In the genomic region with DNA sequence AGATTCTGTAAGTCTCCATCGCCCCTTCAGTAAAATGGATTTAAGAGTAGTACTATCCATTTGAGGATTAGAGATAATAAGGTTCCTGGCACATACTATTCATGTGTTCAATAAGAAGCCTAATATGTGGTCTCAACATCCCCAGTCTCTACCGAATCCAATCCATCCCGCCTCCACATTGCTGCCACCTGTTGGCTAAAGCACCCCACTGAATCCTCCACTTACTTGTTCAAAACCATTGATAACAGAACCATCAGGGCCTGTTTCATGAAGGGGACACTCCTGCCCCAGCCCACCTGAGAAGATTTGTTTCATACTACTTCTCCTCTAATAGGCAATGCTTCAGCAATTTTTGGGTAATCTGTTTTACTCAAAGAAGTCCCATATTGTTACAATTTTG, we compare ENCODE assay signal across 15 cellular contexts.
A peak's percentile ranks its signal among the peaks of the same experiment; 100 is the strongest.
DNase-seq lines count a peak whose midpoint lies in the region; ATAC-seq and TF ChIP-seq lines count a peak whose summit lies in the region.
"Had no signal": no experiment of that assay in that cellular context is flagged by ENCODE, and none has a peak within 500 bp of the region (broad histone marks: within the 10 kb centered on the region; RNA-seq: fewer than 3 reads in every experiment).

No MANE protein-coding gene starts in this region.

- H3K4me3 Mint-ChIP-seq in GM23338: no peak overlapping the region
- H3K4me3 Mint-ChIP-seq: activated T-cell treated with anti-CD3 and anti-CD28 coated beads, Interleukin-2, amount 50 U/mL, for 24 hours; stimulated activated memory B cell treated with anti-CD40 and anti-IgM and Interleukin-4, amounts not matched to agents 10 μg/mL and 1 μg/mL and 100 μg/mL, for 72 hours had no signal

- DNase-seq in GM23338 (ENCODE audit: low spot score) (peak; percentile 56), SK-MEL-5 (ENCODE audit: low read depth, low spot score) (peak; percentile 22), iris pigment epithelial cell (ENCODE audit: low read depth) (peak; percentile 3), COLO668 (lab: John Stamatoyannopoulos, UW; ENCODE audit: unreplicated experiment) (no peak)
- no peak for DNase-seq in stimulated activated CD8-positive, alpha-beta memory T cell treated with anti-CD3 and anti-CD28 coated beads, Interleukin-4, amount 100 ng/mL, for 48 hours
- DNase-seq: activated T-cell treated with anti-CD3 and anti-CD28 coated beads, Interleukin-2, amount 50 U/mL, for 24 hours; DMS153; foreskin melanocyte; left cardiac atrium; NCI-H1930; nucleus accumbens had no signal

- TF ChIP-seq CTCF in DOHH2 (IDR thresholded peaks at IDR 0.05; ENCODE audit: low read depth, low read length, poor library complexity, severe bottlenecking) (peak; percentile 18), GM23338 (conservative IDR thresholded peaks at IDR 0.05; ENCODE audit: low read depth in 2 of 2) (peak; percentile 58 to 73)

- H3K4me3 ChIP-seq in DOHH2 (ENCODE audit: low read length): no peak overlapping the region
- no peak overlapping the region for H3K4me3 ChIP-seq in GM23338
- H3K4me3 ChIP-seq: breast epithelium had no signal

- no peak overlapping the region for H3K27ac Mint-ChIP-seq in GM23338
- H3K27ac Mint-ChIP-seq: activated T-cell treated with anti-CD3 and anti-CD28 coated beads, Interleukin-2, amount 50 U/mL, for 24 hours; stimulated activated memory B cell treated with anti-CD40 and anti-IgM and Interleukin-4, amounts not matched to agents 10 μg/mL and 1 μg/mL and 100 μg/mL, for 72 hours had no signal

- no peaks in the 10 kb centered on the region for H3K9me3 ChIP-seq in DOHH2 (ENCODE audit: control insufficient read depth, insufficient read depth, low read length)
- H3K9me3 ChIP-seq: breast epithelium had no signal

- peaks cover 11% of the 10 kb centered on the region for H3K4me1 Mint-ChIP-seq in GM23338
- H3K4me1 Mint-ChIP-seq: stimulated activated memory B cell treated with anti-CD40 and anti-IgM and Interleukin-4, amounts not matched to agents 10 μg/mL and 1 μg/mL and 100 μg/mL, for 72 hours had no signal

- H3K27me3 ChIP-seq in DOHH2 (ENCODE audit: control insufficient read depth, low read length) (no peaks in the 10 kb centered on the region), GM23338 (ENCODE audit: insufficient read depth) (no peaks in the 10 kb centered on the region)
- H3K27me3 ChIP-seq: breast epithelium had no signal

- ATAC-seq in GM23338: peak; percentile 76
- no peak for ATAC-seq in HG03342 (IDR thresholded peaks at IDR 0.05; ENCODE audit: unreplicated experiment)
- ATAC-seq: left cardiac atrium; stimulated activated memory B cell treated with anti-CD40 and anti-IgM and Interleukin-4, amounts not matched to agents 10 μg/mL and 1 μg/mL and 100 μg/mL, for 72 hours had no signal

- H3K4me1 ChIP-seq in DOHH2 (ENCODE audit: control insufficient read depth, low read length) (no peaks in the 10 kb centered on the region), GM23338 (ENCODE audit: insufficient read depth) (no peaks in the 10 kb centered on the region; the same call in 1 of the 2 replicates)
- H3K4me1 ChIP-seq: breast epithelium had no signal

- no peaks in the 10 kb centered on the region for H3K36me3 Mint-ChIP-seq in GM23338 (ENCODE audit: low read depth)

- no peaks in the 10 kb centered on the region for H3K9me3 Mint-ChIP-seq in GM23338
- H3K9me3 Mint-ChIP-seq: activated T-cell treated with anti-CD3 and anti-CD28 coated beads, Interleukin-2, amount 50 U/mL, for 24 hours; stimulated activated memory B cell treated with anti-CD40 and anti-IgM and Interleukin-4, amounts not matched to agents 10 μg/mL and 1 μg/mL and 100 μg/mL, for 72 hours had no signal

- H3K79me2 ChIP-seq in DOHH2 (ENCODE audit: control insufficient read depth, low read length): no peaks in the 10 kb centered on the region
- H3K79me2 ChIP-seq in GM23338 (replicated peaks; ENCODE audit: insufficient read depth): no peaks in the 10 kb centered on the region

- H3K36me3 ChIP-seq in DOHH2 (ENCODE audit: control insufficient read depth, low read length) (no peaks in the 10 kb centered on the region), GM23338 (ENCODE audit: insufficient read depth) (no peaks in the 10 kb centered on the region)
- H3K36me3 ChIP-seq: breast epithelium had no signal

- H4K20me1 ChIP-seq in DOHH2 (ENCODE audit: control insufficient read depth, insufficient read depth, low read depth, low read length): no peaks in the 10 kb centered on the region
- 0 out of 2 replicates have a peak, but pooled peaks cover 6% of the 10 kb centered on the region for H4K20me1 ChIP-seq in GM23338 (replicated peaks; ENCODE audit: insufficient read depth)

- in situ Hi-C loops in SK-MEL-5 (cut with HindIII; ENCODE audit: low pct_unique_long_range_greater_than_20kb, low sequenced_read_pairs): no loop called here

- H3K27ac ChIP-seq in DOHH2 (ENCODE audit: low read depth, low read length) (no peak overlapping the region), GM23338 (ENCODE audit: low read depth) (no peak overlapping the region)
- H3K27ac ChIP-seq: breast epithelium had no signal

- H3K9me2 ChIP-seq in DOHH2 (replicated peaks; ENCODE audit: control insufficient read depth, low read length): no peaks in the 10 kb centered on the region
- no peaks in the 10 kb centered on the region for H3K9me2 ChIP-seq in GM23338 (ENCODE audit: insufficient read depth)

- H3F3A ChIP-seq in DOHH2 (ENCODE audit: control insufficient read depth, insufficient read depth): no peaks in the 10 kb centered on the region
- no peaks in the 10 kb centered on the region for H3F3A ChIP-seq in GM23338 (replicated peaks; ENCODE audit: low read depth)

- H3K27me3 Mint-ChIP-seq in GM23338 (ENCODE audit: insufficient read depth, low read depth, poor library complexity): peaks cover 2% of the 10 kb centered on the region
- H3K27me3 Mint-ChIP-seq: activated T-cell treated with anti-CD3 and anti-CD28 coated beads, Interleukin-2, amount 50 U/mL, for 24 hours; stimulated activated memory B cell treated with anti-CD40 and anti-IgM and Interleukin-4, amounts not matched to agents 10 μg/mL and 1 μg/mL and 100 μg/mL, for 72 hours had no signal

- no peak overlapping the region for H3K4me2 ChIP-seq in DOHH2 (ENCODE audit: low read length)
- H3K4me2 ChIP-seq in GM23338: no peak overlapping the region

- no peak overlapping the region for H2AFZ ChIP-seq in GM23338

TF ChIP-seq in GM23338, 12 proteins besides CTCF, POLR2A, EP300 and RAD21 (continues in another document):
- TF ChIP-seq, protein P1, sequence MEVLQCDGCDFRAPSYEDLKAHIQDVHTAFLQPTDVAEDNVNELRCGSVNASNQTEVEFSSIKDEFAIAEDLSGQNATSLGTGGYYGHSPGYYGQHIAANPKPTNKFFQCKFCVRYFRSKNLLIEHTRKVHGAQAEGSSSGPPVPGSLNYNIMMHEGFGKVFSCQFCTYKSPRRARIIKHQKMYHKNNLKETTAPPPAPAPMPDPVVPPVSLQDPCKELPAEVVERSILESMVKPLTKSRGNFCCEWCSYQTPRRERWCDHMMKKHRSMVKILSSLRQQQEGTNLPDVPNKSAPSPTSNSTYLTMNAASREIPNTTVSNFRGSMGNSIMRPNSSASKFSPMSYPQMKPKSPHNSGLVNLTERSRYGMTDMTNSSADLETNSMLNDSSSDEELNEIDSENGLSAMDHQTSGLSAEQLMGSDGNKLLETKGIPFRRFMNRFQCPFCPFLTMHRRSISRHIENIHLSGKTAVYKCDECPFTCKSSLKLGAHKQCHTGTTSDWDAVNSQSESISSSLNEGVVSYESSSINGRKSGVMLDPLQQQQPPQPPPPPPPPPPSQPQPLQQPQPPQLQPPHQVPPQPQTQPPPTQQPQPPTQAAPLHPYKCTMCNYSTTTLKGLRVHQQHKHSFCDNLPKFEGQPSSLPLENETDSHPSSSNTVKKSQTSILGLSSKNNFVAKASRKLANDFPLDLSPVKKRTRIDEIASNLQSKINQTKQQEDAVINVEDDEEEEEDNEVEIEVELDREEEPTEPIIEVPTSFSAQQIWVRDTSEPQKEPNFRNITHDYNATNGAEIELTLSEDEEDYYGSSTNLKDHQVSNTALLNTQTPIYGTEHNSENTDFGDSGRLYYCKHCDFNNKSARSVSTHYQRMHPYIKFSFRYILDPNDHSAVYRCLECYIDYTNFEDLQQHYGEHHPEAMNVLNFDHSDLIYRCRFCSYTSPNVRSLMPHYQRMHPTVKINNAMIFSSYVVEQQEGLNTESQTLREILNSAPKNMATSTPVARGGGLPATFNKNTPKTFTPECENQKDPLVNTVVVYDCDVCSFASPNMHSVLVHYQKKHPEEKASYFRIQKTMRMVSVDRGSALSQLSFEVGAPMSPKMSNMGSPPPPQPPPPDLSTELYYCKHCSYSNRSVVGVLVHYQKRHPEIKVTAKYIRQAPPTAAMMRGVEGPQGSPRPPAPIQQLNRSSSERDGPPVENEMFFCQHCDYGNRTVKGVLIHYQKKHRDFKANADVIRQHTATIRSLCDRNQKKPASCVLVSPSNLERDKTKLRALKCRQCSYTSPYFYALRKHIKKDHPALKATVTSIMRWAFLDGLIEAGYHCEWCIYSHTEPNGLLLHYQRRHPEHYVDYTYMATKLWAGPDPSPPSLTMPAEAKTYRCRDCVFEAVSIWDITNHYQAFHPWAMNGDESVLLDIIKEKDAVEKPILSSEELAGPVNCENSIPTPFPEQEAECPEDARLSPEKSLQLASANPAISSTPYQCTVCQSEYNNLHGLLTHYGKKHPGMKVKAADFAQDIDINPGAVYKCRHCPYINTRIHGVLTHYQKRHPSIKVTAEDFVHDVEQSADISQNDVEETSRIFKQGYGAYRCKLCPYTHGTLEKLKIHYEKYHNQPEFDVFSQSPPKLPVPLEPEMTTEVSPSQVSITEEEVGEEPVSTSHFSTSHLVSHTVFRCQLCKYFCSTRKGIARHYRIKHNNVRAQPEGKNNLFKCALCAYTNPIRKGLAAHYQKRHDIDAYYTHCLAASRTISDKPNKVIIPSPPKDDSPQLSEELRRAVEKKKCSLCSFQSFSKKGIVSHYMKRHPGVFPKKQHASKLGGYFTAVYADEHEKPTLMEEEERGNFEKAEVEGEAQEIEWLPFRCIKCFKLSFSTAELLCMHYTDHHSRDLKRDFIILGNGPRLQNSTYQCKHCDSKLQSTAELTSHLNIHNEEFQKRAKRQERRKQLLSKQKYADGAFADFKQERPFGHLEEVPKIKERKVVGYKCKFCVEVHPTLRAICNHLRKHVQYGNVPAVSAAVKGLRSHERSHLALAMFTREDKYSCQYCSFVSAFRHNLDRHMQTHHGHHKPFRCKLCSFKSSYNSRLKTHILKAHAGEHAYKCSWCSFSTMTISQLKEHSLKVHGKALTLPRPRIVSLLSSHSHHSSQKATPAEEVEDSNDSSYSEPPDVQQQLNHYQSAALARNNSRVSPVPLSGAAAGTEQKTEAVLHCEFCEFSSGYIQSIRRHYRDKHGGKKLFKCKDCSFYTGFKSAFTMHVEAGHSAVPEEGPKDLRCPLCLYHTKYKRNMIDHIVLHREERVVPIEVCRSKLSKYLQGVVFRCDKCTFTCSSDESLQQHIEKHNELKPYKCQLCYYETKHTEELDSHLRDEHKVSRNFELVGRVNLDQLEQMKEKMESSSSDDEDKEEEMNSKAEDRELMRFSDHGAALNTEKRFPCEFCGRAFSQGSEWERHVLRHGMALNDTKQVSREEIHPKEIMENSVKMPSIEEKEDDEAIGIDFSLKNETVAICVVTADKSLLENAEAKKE (CRISPR knock-in tag; IDR thresholded peaks at IDR 0.05): no peak
- TF ChIP-seq NANOG (IDR thresholded peaks at IDR 0.05; ENCODE audit: borderline replicate concordance): no peak
- no peak for TF ChIP-seq CREB1 (CRISPR knock-in tag; IDR thresholded peaks at IDR 0.05; ENCODE audit: low read depth)

Comparison
In these comparisons a context has a peak if more than half of its experiments do, and no peak if none do; other contexts are left out.
1. DNase-seq: peak in GM23338 (single experiment), SK-MEL-5 (single experiment) and iris pigment epithelial cell (single experiment); none in stimulated activated CD8-positive, alpha-beta memory T cell treated with anti-CD3 and anti-CD28 coated beads, Interleukin-4, amount 100 ng/mL, for 48 hours (single experiment) and COLO668 (single experiment).